In genomic region chr6:41023114-41023513, GRCh38 we compare ENCODE assay signal across 20 cellular contexts. TPM values are rescaled to one million over a fixed set of nuclear protein-coding genes. Genes with fewer than 3 reads are reported as not detected.
A peak's percentile ranks its signal among the peaks of the same experiment; 100 is the strongest.
DNase-seq lines count a peak whose midpoint lies in the region; ATAC-seq and TF ChIP-seq lines count a peak whose summit lies in the region.
"Had no signal": no experiment of that assay in that cellular context is flagged by ENCODE, and none has a peak within 500 bp of the region (broad histone marks: within the 10 kb centered on the region; RNA-seq: fewer than 3 reads in every experiment).

No MANE protein-coding gene starts in this region.

- no peaks in the 10 kb centered on the region for H3K36me3 Mint-ChIP-seq in effector memory CD8-positive, alpha-beta T cell (ENCODE audit: insufficient read depth)

- no peak for TF ChIP-seq CTCF in 22Rv1 (IDR thresholded peaks at IDR 0.05)
- no peak for TF ChIP-seq CTCF in VCaP (conservative IDR thresholded peaks at IDR 0.05)

- DNase-seq in EL (peak; percentile 19), left lobe of liver (ENCODE audit: low spot score) (no peak), left ventricle myocardium superior (no peak)
- DNase-seq in effector memory CD8-positive, alpha-beta T cell: no peak
- DNase-seq in activated effector memory CD4-positive, alpha-beta T cell treated with anti-CD3 and anti-CD28 coated beads, Interleukin-2, amount 50 U/mL, for 16 hours: no peak
- DNase-seq: CD4-positive, alpha-beta T cell; COR-L47; DMS153; GDM1; Karpas-422; NCI-H1417 treated with DMSO at 0.1 percent for 48 hours; NCI-H187; NCI-H446 treated with DMSO at 0.1 percent for 48 hours; Peyer's patch had no signal

- peak overlapping the region in 1 of 2 donors; percentile 12 for H3K27ac Mint-ChIP-seq in effector memory CD8-positive, alpha-beta T cell
- H3K27ac Mint-ChIP-seq: CD4-positive, alpha-beta T cell; IgD-negative memory B cell had no signal

- peak; percentile 36 for ATAC-seq in left lobe of liver
- no peak for ATAC-seq in GM21576 (IDR thresholded peaks at IDR 0.05; ENCODE audit: unreplicated experiment)
- ATAC-seq in effector memory CD8-positive, alpha-beta T cell (replicated peaks): no peak
- ATAC-seq in left ventricle myocardium superior: no peak
- ATAC-seq: Right ventricle myocardium inferior had no signal

- H3K4me1 Mint-ChIP-seq in effector memory CD8-positive, alpha-beta T cell (ENCODE audit: low read depth in 2 of 2): peaks cover 6 to 11% of the 10 kb centered on the region in 2 donors

- H3K27me3 Mint-ChIP-seq in effector memory CD8-positive, alpha-beta T cell: peaks cover 7 to 11% of the 10 kb centered on the region in 2 donors
- H3K27me3 Mint-ChIP-seq: CD4-positive, alpha-beta T cell had no signal

- H3K9me3 Mint-ChIP-seq in effector memory CD8-positive, alpha-beta T cell: peaks cover 0 to 4% of the 10 kb centered on the region in 2 donors
- H3K9me3 Mint-ChIP-seq: CD4-positive, alpha-beta T cell; IgD-negative memory B cell had no signal

- intact Hi-C loops in left ventricle myocardium superior (cut with micrococcal nuclease): loop anchor here (10.0 kb wide), 1 partner anchor 128 kb away; no protein-coding TSS in a partner anchor

- no peak overlapping the region for H3K4me3 Mint-ChIP-seq in effector memory CD8-positive, alpha-beta T cell
- H3K4me3 Mint-ChIP-seq: CD4-positive, alpha-beta T cell; IgD-negative memory B cell had no signal

- H3K27ac ChIP-seq in 22Rv1 (peak overlapping the region; percentile 58), VCaP (peak overlapping the region; percentile 81)
- H3K27ac ChIP-seq: Peyer's patch had no signal

RNA-seq across cellular contexts. Expression of gene UNC5CL, which starts 15.9 kb away (rescaled TPM):
- total RNA-seq in left lobe of liver: 9.3 TPM
- total RNA-seq in left ventricle myocardium superior: 0.20 TPM

RNA-seq across cellular contexts. Expression of gene TSPO2, which starts 19.2 kb away (rescaled TPM):
- total RNA-seq in left lobe of liver (0.30 TPM), left ventricle myocardium superior (not detected)
- total RNA-seq: CD4-positive, alpha-beta T cell; MCF 10A; Peyer's patch; Right ventricle myocardium inferior had no signal

RNA-seq across cellular contexts. Expression of gene APOBEC2, which starts 29.9 kb away (rescaled TPM):
- total RNA-seq in left lobe of liver (not detected), left ventricle myocardium superior (237 TPM)
- total RNA-seq: CD4-positive, alpha-beta T cell; MCF 10A had no signal

RNA-seq across cellular contexts. Expression of gene OARD1, which starts 49.0 kb away (rescaled TPM):
- total RNA-seq in left lobe of liver (22.4 TPM), left ventricle myocardium superior (22.2 TPM)

RNA-seq across cellular contexts. Expression of gene NFYA, which starts 49.7 kb away (rescaled TPM):
- total RNA-seq in left lobe of liver: 7.7 TPM
- total RNA-seq in left ventricle myocardium superior: 12.1 TPM

Comparison
In these comparisons a context has a peak if more than half of its experiments do, and no peak if none do; other contexts are left out.
1. RNA of gene APOBEC2, which starts 29.9 kb away (total RNA-seq): 237 TPM in left ventricle myocardium superior (single experiment); not detected in left lobe of liver (single experiment); every median in the first group is over 100 times any median in the second.